In genomic region chr12:127620956-127621355, GRCh38 we compare ENCODE assay signal across 19 cellular contexts.
DNase-seq lines count a peak whose midpoint lies in the region; ATAC-seq and TF ChIP-seq lines count a peak whose summit lies in the region.
"Had no signal": no experiment of that assay in that cellular context is flagged by ENCODE, and none has a peak within 500 bp of the region (broad histone marks: within the 10 kb centered on the region; RNA-seq: fewer than 3 reads in every experiment).

No MANE protein-coding gene starts in this region.

- H3K4ac ChIP-seq in H9 (ENCODE audit: low read depth, low read length) = no peak overlapping the region

- TF ChIP-seq POLR2A in gastrocnemius medialis (IDR thresholded peaks at IDR 0.05) = no peak

- no peaks in the 10 kb centered on the region for H3K27me3 ChIP-seq in H9 (ENCODE audit: insufficient read depth, low read length)
- no peaks in the 10 kb centered on the region for H3K27me3 ChIP-seq in neural progenitor cell
- no peaks in the 10 kb centered on the region for H3K27me3 ChIP-seq in gastrocnemius medialis
- H3K27me3 ChIP-seq: cardiac muscle cell, pancreas had no signal

- no peak for ATAC-seq in gastrocnemius medialis
- ATAC-seq: K562; pancreas; sciatic nerve; stimulated activated memory B cell treated with anti-CD40 and anti-IgM and Interleukin-4, amounts not matched to agents 10 μg/mL and 1 μg/mL and 100 μg/mL, for 72 hours had no signal

- H3K27ac ChIP-seq in H9 (ENCODE audit: insufficient read length, low read depth, low read length) = no peak overlapping the region
- no peak overlapping the region for H3K27ac ChIP-seq in neural progenitor cell
- H3K27ac ChIP-seq in gastrocnemius medialis = no peak overlapping the region
- H3K27ac ChIP-seq: cardiac muscle cell, epithelial cell of prostate, lower lobe of right lung, pancreas had no signal

- H3K36me3 ChIP-seq in neural progenitor cell (no peaks in the 10 kb centered on the region), gastrocnemius medialis (no peaks in the 10 kb centered on the region)
- H3K36me3 ChIP-seq: cardiac muscle cell, lower lobe of right lung, pancreas had no signal

- H3K4me1 Mint-ChIP-seq in H9 (peaks cover 36 to 41% of the 10 kb centered on the region in 2 experiments), neural progenitor cell (peaks cover 9% of the 10 kb centered on the region)
- H3K4me1 Mint-ChIP-seq: activated B cell treated with CpG ODN at 0.5 μM for 24 hours; stimulated activated memory B cell treated with anti-CD40 and anti-IgM and Interleukin-4, amounts not matched to agents 10 μg/mL and 1 μg/mL and 100 μg/mL, for 72 hours had no signal

- no CpG with 5 or more reads among the region's 2 CpGs for WGBS in H9 (ENCODE audit: extremely low coverage, insufficient read length, low lambda C conversion rate)

- H3K79me2 ChIP-seq in H9 (ENCODE audit: insufficient read depth, low read length) (no peaks in the 10 kb centered on the region), neural progenitor cell (ENCODE audit: low read depth) (no peaks in the 10 kb centered on the region)

- H3K4me1 ChIP-seq in H9 (ENCODE audit: insufficient read depth, low read length) (peaks cover 6% of the 10 kb centered on the region; the same call in 1 of the 2 replicates), neural progenitor cell (peaks cover 24% of the 10 kb centered on the region), gastrocnemius medialis (no peaks in the 10 kb centered on the region)
- H3K4me1 ChIP-seq: lower lobe of right lung, pancreas had no signal

- no peak for DNase-seq in H9
- DNase-seq in NCI-H2029 treated with DMSO at 0.1 percent for 48 hours (lab: John Stamatoyannopoulos, UW) = peak; percentile 20
- DNase-seq in SHP77 (lab: John Stamatoyannopoulos, UW) = peak; percentile 68
- DNase-seq in neural progenitor cell (ENCODE audit: low spot score) = peak; percentile 33
- DNase-seq in UCSD-AML1 (lab: John Stamatoyannopoulos, UW; ENCODE audit: unreplicated experiment) = no peak
- no peak for DNase-seq in gastrocnemius medialis
- no peak for DNase-seq in NCI-H1694 treated with DMSO at 0.1 percent for 48 hours (lab: John Stamatoyannopoulos, UW)
- DNase-seq: activated B cell treated with CpG ODN at 0.5 μM for 24 hours; activated CD4-positive, alpha-beta T cell treated with anti-CD3 and anti-CD28 coated beads, Interleukin-2, amount 50 U/mL, for 48 hours; activated T-cell treated with anti-CD3 and anti-CD28 coated beads for 4 hours; foreskin fibroblast; lower lobe of right lung; SK-N-SH had no signal

- H3K23me2 ChIP-seq in H9 (ENCODE audit: insufficient read length, low read depth, low read length, poor library complexity, severe bottlenecking) = no peaks in the 10 kb centered on the region

- no peak overlapping the region for H3K9ac ChIP-seq in H9 (ENCODE audit: extremely low read depth, insufficient read length, low read length)
- H3K9ac ChIP-seq in neural progenitor cell = no peak overlapping the region
- H3K9ac ChIP-seq: SK-N-SH had no signal

- H4K91ac ChIP-seq in H9 (ENCODE audit: insufficient read length, low read depth, low read length) = no peak overlapping the region

- H3K14ac ChIP-seq in H9 (ENCODE audit: insufficient read depth, low read length) = no peak overlapping the region

- H3K4me3 Mint-ChIP-seq in H9 (no peak overlapping the region; a peak in 1 of 5 replicates), neural progenitor cell (no peak overlapping the region)
- H3K4me3 Mint-ChIP-seq: activated B cell treated with CpG ODN at 0.5 μM for 24 hours; stimulated activated memory B cell treated with anti-CD40 and anti-IgM and Interleukin-4, amounts not matched to agents 10 μg/mL and 1 μg/mL and 100 μg/mL, for 72 hours had no signal

- H3K36me3 Mint-ChIP-seq in H9 (ENCODE audit: insufficient read depth in 1 of 3, low read depth in 3 of 3) = no peaks in the 10 kb centered on the region; a peak in 1 of 7 replicates
- H3K36me3 Mint-ChIP-seq in neural progenitor cell = no peaks in the 10 kb centered on the region
- H3K36me3 Mint-ChIP-seq: stimulated activated memory B cell treated with anti-CD40 and anti-IgM and Interleukin-4, amounts not matched to agents 10 μg/mL and 1 μg/mL and 100 μg/mL, for 72 hours had no signal

- no peak overlapping the region for H2BK15ac ChIP-seq in H9 (ENCODE audit: low read depth, low read length)

- H3F3A ChIP-seq in neural progenitor cell (ENCODE audit: low read depth) = peaks cover 23% of the 10 kb centered on the region

- H3K9me3 ChIP-seq in H9 (ENCODE audit: control insufficient read depth, low read depth, low read length) (no peaks in the 10 kb centered on the region), neural progenitor cell (ENCODE audit: low read depth) (no peaks in the 10 kb centered on the region), gastrocnemius medialis (no peaks in the 10 kb centered on the region)
- H3K9me3 ChIP-seq: lower lobe of right lung, pancreas, SK-N-SH had no signal

- H3K27ac Mint-ChIP-seq in H9 (peak overlapping the region in 2 of 3 experiments; percentile 6 to 60; a peak in 3 of 7 replicates), neural progenitor cell (no peak overlapping the region)
- H3K27ac Mint-ChIP-seq: activated B cell treated with CpG ODN at 0.5 μM for 24 hours; stimulated activated memory B cell treated with anti-CD40 and anti-IgM and Interleukin-4, amounts not matched to agents 10 μg/mL and 1 μg/mL and 100 μg/mL, for 72 hours had no signal

- H2BK5ac ChIP-seq in H9 (ENCODE audit: insufficient read length, low read length) = no peak overlapping the region

- in situ Hi-C loops in gastrocnemius medialis (cut with MboI; ENCODE audit: low sequenced_read_pairs in 4 of 4) = no loop called here

- H3K18ac ChIP-seq in H9 (ENCODE audit: insufficient read length, low read depth, low read length) = no peak overlapping the region

- H4K5ac ChIP-seq in H9 (ENCODE audit: insufficient read length, low read depth, low read length) = no peak overlapping the region

- H3K27me3 Mint-ChIP-seq in H9 (ENCODE audit: low read depth) = no peaks in the 10 kb centered on the region
- peaks cover 4% of the 10 kb centered on the region for H3K27me3 Mint-ChIP-seq in neural progenitor cell (ENCODE audit: insufficient read depth, low read depth)
- H3K27me3 Mint-ChIP-seq: activated B cell treated with CpG ODN at 0.5 μM for 24 hours; stimulated activated memory B cell treated with anti-CD40 and anti-IgM and Interleukin-4, amounts not matched to agents 10 μg/mL and 1 μg/mL and 100 μg/mL, for 72 hours had no signal

- H3K4me2 ChIP-seq in H9 (ENCODE audit: insufficient read depth, insufficient read length, low read length) (no peak overlapping the region), neural progenitor cell (peak overlapping the region; percentile 55)
- H3K4me2 ChIP-seq: SK-N-SH had no signal

- no peak for TF ChIP-seq CTCF in H9 (conservative IDR thresholded peaks at IDR 0.05)
- no peak for TF ChIP-seq CTCF in neural progenitor cell (IDR thresholded peaks at IDR 0.05)
- no peak for TF ChIP-seq CTCF in gastrocnemius medialis (IDR thresholded peaks at IDR 0.05 in 4 of 5, conservative IDR thresholded peaks at IDR 0.05 in 1 of 5)

- H3K9me3 Mint-ChIP-seq in H9 = peaks cover 0 to 3% of the 10 kb centered on the region in 2 experiments; a peak in 1 of 5 replicates
- no peaks in the 10 kb centered on the region for H3K9me3 Mint-ChIP-seq in neural progenitor cell

- H4K20me1 ChIP-seq in H9 (ENCODE audit: control insufficient read depth, insufficient read depth, insufficient read length) = no peaks in the 10 kb centered on the region
- H4K20me1 ChIP-seq in neural progenitor cell (ENCODE audit: low read depth) = no peaks in the 10 kb centered on the region

- no peak overlapping the region for H3T11ph ChIP-seq in H9 (ENCODE audit: low read length)

- no peak overlapping the region for H2BK120ac ChIP-seq in H9 (ENCODE audit: low read depth, low read length, poor library complexity, severe bottlenecking)

- H3K23ac ChIP-seq in H9 (ENCODE audit: insufficient read length, low read depth, low read length) = no peak overlapping the region

- no peak overlapping the region for H2BK12ac ChIP-seq in H9 (ENCODE audit: insufficient read length, low read depth, low read length)

- no peak overlapping the region for H2AFZ ChIP-seq in H9 (ENCODE audit: low read length)
- H2AFZ ChIP-seq in neural progenitor cell (replicated peaks) = no peak overlapping the region

- H4K8ac ChIP-seq in H9 (replicated peaks; ENCODE audit: insufficient read length, low read depth, low read length) = no peak overlapping the region

- H3K56ac ChIP-seq in H9 (ENCODE audit: insufficient read length, low read depth, low read length) = no peak overlapping the region

- H3K79me1 ChIP-seq in H9 (ENCODE audit: insufficient read depth, low read depth, low read length, poor library complexity, severe bottlenecking) = no peaks in the 10 kb centered on the region

- intact Hi-C loops in gastrocnemius medialis (cut with DNase I; ENCODE audit: low total_unique reads) = no loop called here

- no peak overlapping the region for H2AK5ac ChIP-seq in H9 (ENCODE audit: insufficient read length, low read length)

- no peak overlapping the region for H2BK20ac ChIP-seq in H9 (ENCODE audit: low read depth, low read length, poor library complexity, severe bottlenecking)

- H3K4me3 ChIP-seq in neural progenitor cell (no peak overlapping the region), gastrocnemius medialis (no peak overlapping the region)
- H3K4me3 ChIP-seq: cardiac muscle cell, K562, lower lobe of right lung, pancreas had no signal

Comparison
In these comparisons a context has a peak if more than half of its experiments do, and no peak if none do; other contexts are left out.
1. DNase-seq: peak in NCI-H2029 treated with DMSO at 0.1 percent for 48 hours (single experiment), SHP77 (2 of 2) and neural progenitor cell (single experiment); none in H9 (single experiment), UCSD-AML1 (single experiment), gastrocnemius medialis (0 of 2) and NCI-H1694 treated with DMSO at 0.1 percent for 48 hours (single experiment).